ENCODE assay signal across 8 cellular contexts in genomic region chr5:172420215-172420934, GRCh38. TPM values are rescaled to one million over a fixed set of nuclear protein-coding genes. Genes with fewer than 3 reads are reported as not detected.
DNase-seq lines count a peak whose midpoint lies in the region; ATAC-seq and TF ChIP-seq lines count a peak whose summit lies in the region.

No MANE protein-coding gene starts in this region.

- peaks cover 49% of the 10 kb centered on the region for H3K4me1 ChIP-seq in upper lobe of right lung

- H3K27me3 ChIP-seq in upper lobe of right lung = no peaks in the 10 kb centered on the region

- H3K36me3 ChIP-seq in upper lobe of right lung = peaks cover 3% of the 10 kb centered on the region

- intact Hi-C loops in upper lobe of right lung (cut with DNase I) = no loop called here

- peak overlapping the region; percentile 75 for H3K27ac ChIP-seq in upper lobe of right lung

- TF ChIP-seq CTCF in GM12865 (IDR thresholded peaks at IDR 0.05; ENCODE audit: insufficient read depth, low read depth, low read length, missing control alignments) (no peak), choroid plexus epithelial cell (conservative IDR thresholded peaks at IDR 0.05; ENCODE audit: low read depth, low read length) (no peak), upper lobe of right lung (IDR thresholded peaks at IDR 0.05) (no peak)

- H3K4me3 ChIP-seq in GM12865 (ENCODE audit: low read depth, low read length) = no peak overlapping the region
- H3K4me3 ChIP-seq in choroid plexus epithelial cell (ENCODE audit: low read depth, low read length) = no peak overlapping the region
- H3K4me3 ChIP-seq in upper lobe of right lung = peak overlapping the region; percentile 28

- ATAC-seq in upper lobe of right lung = peak; percentile 84

- H3K9me3 ChIP-seq in upper lobe of right lung = no peaks in the 10 kb centered on the region

- DNase-seq in GM12865 (ENCODE audit: low read depth) (peak; percentile 86), NCI-H2196 treated with DMSO at 0.1 percent for 48 hours (lab: John Stamatoyannopoulos, UW; ENCODE audit: unreplicated experiment) (peak; percentile 90), choroid plexus epithelial cell (ENCODE audit: low read depth) (peak; percentile 79), lung microvascular endothelial cell (ENCODE audit: low read depth in 2 of 2) (peak; percentile 34 to 88), upper lobe of right lung (peak; percentile 84), GF-D8 (lab: John Stamatoyannopoulos, UW) (no peak), GDM1 (lab: John Stamatoyannopoulos, UW) (no peak)
- no peak for DNase-seq in activated CD4-positive, alpha-beta T cell treated with anti-CD3 and anti-CD28 coated beads, Interleukin-2, amount 50 U/mL, for 1 hour

RNA-seq across cellular contexts. Expression of gene SH3PXD2B, which starts 34.0 kb away (rescaled TPM):
- total RNA-seq in lung microvascular endothelial cell (13.5 and 15.3 TPM in 2 replicates), upper lobe of right lung (46.2 TPM)

Comparison
In these comparisons a context has a peak if more than half of its experiments do, and no peak if none do; other contexts are left out.
1. DNase-seq: peak in GM12865 (single experiment), NCI-H2196 treated with DMSO at 0.1 percent for 48 hours (single experiment), choroid plexus epithelial cell (single experiment), lung microvascular endothelial cell (2 of 2) and upper lobe of right lung (single experiment); none in GF-D8 (single experiment), GDM1 (single experiment) and activated CD4-positive, alpha-beta T cell treated with anti-CD3 and anti-CD28 coated beads, Interleukin-2, amount 50 U/mL, for 1 hour (single experiment).